ENCODE assay signal across 12 cellular contexts in the genomic region with DNA sequence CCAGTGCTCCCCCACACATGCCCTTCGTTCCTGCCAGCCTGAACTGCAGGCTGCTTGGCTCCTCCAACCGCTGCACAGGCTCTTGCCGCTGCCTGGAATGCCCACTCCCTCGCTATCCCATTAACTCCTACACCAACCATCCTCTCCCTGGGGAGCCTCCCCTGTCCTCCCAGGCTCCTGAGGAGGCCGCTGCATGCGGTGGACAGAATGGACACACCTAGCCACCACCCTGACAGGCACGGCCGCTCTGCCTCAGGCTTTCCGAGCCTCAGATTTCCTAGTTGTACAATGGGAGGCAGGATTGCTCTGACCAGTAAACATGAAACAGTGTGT. TPM values are rescaled to one million over a fixed set of nuclear protein-coding genes. Genes with fewer than 3 reads are reported as not detected.
A peak's percentile ranks its signal among the peaks of the same experiment; 100 is the strongest.
DNase-seq lines count a peak whose midpoint lies in the region; ATAC-seq lines count a peak whose summit lies in the region.
"Had no signal": no experiment of that assay in that cellular context is flagged by ENCODE, and none has a peak within 500 bp of the region (broad histone marks: within the 10 kb centered on the region; RNA-seq: fewer than 3 reads in every experiment).

No MANE protein-coding gene starts in this region.

- ATAC-seq in stimulated activated naive CD8-positive, alpha-beta T cell treated with anti-CD3 and anti-CD28 coated beads, Interleukin-15, Interleukin-2, amounts not matched to agents 100 U/mL and 50 U/mL, for 24 hours: no peak
- ATAC-seq in naive thymus-derived CD8-positive, alpha-beta T cell: no peak
- no peak for ATAC-seq in HG03442 (IDR thresholded peaks at IDR 0.05; ENCODE audit: unreplicated experiment)

- peaks cover 8% of the 10 kb centered on the region for H3K27me3 Mint-ChIP-seq in stimulated activated naive CD8-positive, alpha-beta T cell treated with anti-CD3 and anti-CD28 coated beads, Interleukin-15, Interleukin-2, amounts not matched to agents 100 ng/mL and 50 ng/mL, for 24 hours
- peaks cover 0 to 2% (median 0%) of the 10 kb centered on the region in 5 donors for H3K27me3 Mint-ChIP-seq in naive thymus-derived CD8-positive, alpha-beta T cell

- H3K4me3 Mint-ChIP-seq in stimulated activated naive CD8-positive, alpha-beta T cell treated with anti-CD3 and anti-CD28 coated beads, Interleukin-15, Interleukin-2, amounts not matched to agents 100 ng/mL and 50 ng/mL, for 24 hours: peak overlapping the region; percentile 40
- peak overlapping the region in 9 of 10 donors; percentile 12 to 77 (median 53) for H3K4me3 Mint-ChIP-seq in naive thymus-derived CD8-positive, alpha-beta T cell

- H3K27ac ChIP-seq in epithelial cell of prostate: peak overlapping the region; percentile 92
- H3K27ac ChIP-seq: HL-60, SK-N-MC had no signal

- H3K27ac Mint-ChIP-seq in stimulated activated naive CD8-positive, alpha-beta T cell treated with anti-CD3 and anti-CD28 coated beads, Interleukin-15, Interleukin-2, amounts not matched to agents 100 ng/mL and 50 ng/mL, for 24 hours: no peak overlapping the region
- peak overlapping the region in 3 of 10 donors; percentile 37 to 78 (median 61) for H3K27ac Mint-ChIP-seq in naive thymus-derived CD8-positive, alpha-beta T cell

- POLR2A ChIA-PET in naive thymus-derived CD8-positive, alpha-beta T cell (lab: Charles Lee): no interaction called here

- H3K36me3 Mint-ChIP-seq in stimulated activated naive CD8-positive, alpha-beta T cell treated with anti-CD3 and anti-CD28 coated beads, Interleukin-15, Interleukin-2, amounts not matched to agents 100 ng/mL and 50 ng/mL, for 24 hours (ENCODE audit: low read depth): peaks cover 9% of the 10 kb centered on the region
- no peaks in the 10 kb centered on the region for H3K36me3 Mint-ChIP-seq in naive thymus-derived CD8-positive, alpha-beta T cell

- H3K9me3 Mint-ChIP-seq in stimulated activated naive CD8-positive, alpha-beta T cell treated with anti-CD3 and anti-CD28 coated beads, Interleukin-15, Interleukin-2, amounts not matched to agents 100 ng/mL and 50 ng/mL, for 24 hours: no peaks in the 10 kb centered on the region
- no peaks in the 10 kb centered on the region for H3K9me3 Mint-ChIP-seq in naive thymus-derived CD8-positive, alpha-beta T cell

- H3K4me1 Mint-ChIP-seq in stimulated activated naive CD8-positive, alpha-beta T cell treated with anti-CD3 and anti-CD28 coated beads, Interleukin-15, Interleukin-2, amounts not matched to agents 100 ng/mL and 50 ng/mL, for 24 hours (ENCODE audit: low read depth): no peaks in the 10 kb centered on the region
- peaks cover 7 to 13% (median 9%) of the 10 kb centered on the region in 4 donors for H3K4me1 Mint-ChIP-seq in naive thymus-derived CD8-positive, alpha-beta T cell

- no peak for DNase-seq in stimulated activated naive CD8-positive, alpha-beta T cell treated with anti-CD3 and anti-CD28 coated beads, Interleukin-15, Interleukin-2, amounts not matched to agents 100 U/mL and 50 U/mL, for 24 hours
- DNase-seq in epithelial cell of prostate (ENCODE audit: low read depth, low spot score) (no peak), DMS79 (lab: John Stamatoyannopoulos, UW) (no peak), epidermal melanocyte (ENCODE audit: insufficient read length, low spot score) (no peak), NCI-H82 (lab: John Stamatoyannopoulos, UW) (no peak)
- peak in 1 of 10 donors; percentile 28 for DNase-seq in naive thymus-derived CD8-positive, alpha-beta T cell
- DNase-seq: dermis blood vessel endothelial cell; stimulated activated CD4-positive, alpha-beta T cell treated with anti-CD3 and anti-CD28 coated beads, Interleukin-2, amount 100 ng/mL, for 24 hours had no signal

RNA-seq across cellular contexts. Expression of a gene that starts 2.3 kb away (rescaled TPM):
- 1 to 10 TPM; 2.0 to 3.2 TPM for total RNA-seq in naive thymus-derived CD8-positive, alpha-beta T cell
- polyA plus RNA-seq in naive thymus-derived CD8-positive, alpha-beta T cell: not detected

RNA-seq across cellular contexts. Expression of a gene that starts 12.3 kb away (rescaled TPM):
- 1 to 10 TPM; 4.6 to 4.7 TPM for total RNA-seq in naive thymus-derived CD8-positive, alpha-beta T cell
- polyA plus RNA-seq in naive thymus-derived CD8-positive, alpha-beta T cell: 10 to 100 TPM in 2 of 3 donors, 1 to 10 TPM in 1; 8.6 to 12.9 (median 11.8) TPM

RNA-seq across cellular contexts. Expression of a gene that starts 12.5 kb away (rescaled TPM):
- 100 to 1,000 TPM; 274 to 291 TPM for total RNA-seq in naive thymus-derived CD8-positive, alpha-beta T cell
- polyA plus RNA-seq in naive thymus-derived CD8-positive, alpha-beta T cell: 100 to 1,000 TPM; 714 to 931 (median 847) TPM

RNA-seq across cellular contexts. Expression of a gene that starts 18.9 kb away (rescaled TPM):
- total RNA-seq in naive thymus-derived CD8-positive, alpha-beta T cell: 10 to 100 TPM; 13.2 to 13.5 TPM
- polyA plus RNA-seq in naive thymus-derived CD8-positive, alpha-beta T cell: 10 to 100 TPM in 2 of 3 donors, 1 to 10 TPM in 1; 8.9 to 17.5 (median 13.1) TPM

RNA-seq across cellular contexts. Expression of a gene that starts 55.6 kb away (rescaled TPM):
- total RNA-seq in naive thymus-derived CD8-positive, alpha-beta T cell: not detected
- not detected for polyA plus RNA-seq in naive thymus-derived CD8-positive, alpha-beta T cell
- total RNA-seq: dermis blood vessel endothelial cell had no signal
